8 cellular contexts compared by ENCODE assay signal in the genomic region with DNA sequence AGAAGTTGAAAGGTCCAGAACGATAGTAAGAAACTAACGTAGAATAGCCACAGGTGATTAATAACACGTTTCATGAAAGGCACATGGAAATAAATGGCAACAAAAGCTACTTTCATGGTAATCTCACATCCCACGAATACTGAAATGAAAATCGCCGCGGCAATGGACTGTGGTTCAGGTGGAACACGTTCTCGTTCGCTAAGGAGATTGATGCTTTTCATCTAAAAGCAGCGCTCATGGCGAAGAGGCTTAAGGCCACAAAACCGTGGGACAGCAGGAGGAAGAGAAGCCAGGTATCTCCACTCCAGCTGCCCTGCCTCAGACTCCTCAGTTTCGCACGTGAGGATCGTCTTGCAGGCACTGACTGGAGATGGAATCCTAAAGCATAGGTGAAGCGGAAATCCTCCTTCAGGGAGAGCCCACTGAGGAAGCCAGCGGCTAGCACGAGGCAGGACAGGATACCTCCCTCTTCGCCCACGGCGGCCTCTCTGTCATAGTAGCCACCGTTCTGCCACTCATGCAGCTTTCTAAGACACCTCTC. TPM values are rescaled to one million over a fixed set of nuclear protein-coding genes. Genes with fewer than 3 reads are reported as not detected.
DNase-seq lines count a peak whose midpoint lies in the region; TF ChIP-seq lines count a peak whose summit lies in the region.

No MANE protein-coding gene starts in this region.

- H3K4me3 Mint-ChIP-seq in immature natural killer cell, result peak overlapping the region; percentile 95 to 99 (median 98)

- H3K4me1 Mint-ChIP-seq in immature natural killer cell, result peaks cover 19 to 20% of the 10 kb centered on the region in 2 donors

- intact Hi-C loops in adrenal gland (cut with DNase I), result no loop called here

- H3K27ac ChIP-seq in adrenal gland (peak overlapping the region; percentile 71 to 96 (median 90)), stomach smooth muscle (ENCODE audit: low read length) (peak overlapping the region; percentile 81)

- peaks cover 0 to 15% of the 10 kb centered on the region in 2 donors for H3K4me1 ChIP-seq in adrenal gland (replicated peaks in 1 of 2)
- peaks cover 5% of the 10 kb centered on the region for H3K4me1 ChIP-seq in stomach smooth muscle (ENCODE audit: control insufficient read depth, insufficient read depth, low read length)

- peak; percentile 68 for DNase-seq in DMS153 treated with DMSO at 0.1 percent for 48 hours (lab: John Stamatoyannopoulos, UW; ENCODE audit: unreplicated experiment)
- no peak for DNase-seq in DMS153 (lab: John Stamatoyannopoulos, UW)
- no peak for DNase-seq in H7
- DNase-seq in NCI-H1105 treated with DMSO at 0.1 percent for 48 hours (lab: John Stamatoyannopoulos, UW), result peak; percentile 71
- no peak for DNase-seq in adrenal gland
- DNase-seq in immature natural killer cell, result no peak
- no peak for DNase-seq in mucosa of gallbladder (ENCODE audit: low spot score)

- WGBS in adrenal gland, 4 donors, result 1 to 2% (median 1%) methylated on average over 13 to 23 of the region's 23 CpGs

- H3K27ac Mint-ChIP-seq in immature natural killer cell, result peak overlapping the region; percentile 75 to 90 (median 85)

- H3K27me3 Mint-ChIP-seq in immature natural killer cell (ENCODE audit: low read depth in 3 of 3), result peaks cover 2 to 6% (median 3%) of the 10 kb centered on the region in 3 donors

- H3K36me3 ChIP-seq in H7 (replicated peaks; ENCODE audit: control insufficient read depth, insufficient read depth, low read length) (no peaks in the 10 kb centered on the region), adrenal gland (replicated peaks in 1 of 2) (no peaks in the 10 kb centered on the region), stomach smooth muscle (ENCODE audit: control insufficient read depth in 2 of 2, insufficient read depth in 2 of 2, low read length in 2 of 2) (no peaks in the 10 kb centered on the region)

- H3K27me3 ChIP-seq in H7 (ENCODE audit: control insufficient read depth, insufficient read depth, low read length), result peaks cover 10% of the 10 kb centered on the region
- no peaks in the 10 kb centered on the region for H3K27me3 ChIP-seq in adrenal gland
- no peaks in the 10 kb centered on the region for H3K27me3 ChIP-seq in stomach smooth muscle (ENCODE audit: control insufficient read depth in 1 of 2, insufficient read depth in 2 of 2, low read length in 2 of 2)

- H3K9me3 Mint-ChIP-seq in immature natural killer cell, result no peaks in the 10 kb centered on the region

- no peak for TF ChIP-seq CTCF in adrenal gland (IDR thresholded peaks at IDR 0.05)

- H3K4me3 ChIP-seq in H7 (ENCODE audit: insufficient read depth, low read depth, low read length) (peak overlapping the region; percentile 92), adrenal gland (peak overlapping the region; percentile 55 to 84 (median 64)), stomach smooth muscle (ENCODE audit: low read length in 2 of 2) (peak overlapping the region; percentile 91 to 92)

- H3K9me3 ChIP-seq in adrenal gland (replicated peaks in 1 of 3) (no peaks in the 10 kb centered on the region), stomach smooth muscle (ENCODE audit: control insufficient read depth in 2 of 2, low read length in 2 of 2) (no peaks in the 10 kb centered on the region)

- TF ChIP-seq POLR2A in adrenal gland (IDR thresholded peaks at IDR 0.05), result no peak

- H3K36me3 Mint-ChIP-seq in immature natural killer cell, result no peaks in the 10 kb centered on the region

- H3K9ac ChIP-seq in stomach smooth muscle (ENCODE audit: low read length in 2 of 2), result peak overlapping the region; percentile 85 to 91

RNA-seq across cellular contexts. Expression of a gene that starts 0.7 kb away (rescaled TPM):
- total RNA-seq in H7 (2014; rRNA removed; shearing (Covaris generic)), result 10.6 and 14.2 TPM in 2 replicates
- total RNA-seq in adrenal gland (10 to 100 TPM; 12.5 to 24.4 (median 23.3) TPM), mucosa of gallbladder (41.8 TPM)
- polyA plus RNA-seq in adrenal gland (10 to 100 TPM; 24.3 to 41.0 (median 34.3) TPM), immature natural killer cell (1 to 10 TPM in 2 of 3 donors, not detected in 1; 2.1 to 4.4 TPM)

RNA-seq across cellular contexts. Expression of a gene that starts 21.1 kb away (rescaled TPM):
- not detected in 2 replicates for total RNA-seq in H7 (2014; rRNA removed; shearing (Covaris generic))
- not detected for total RNA-seq in adrenal gland
- polyA plus RNA-seq in adrenal gland, result not detected
- polyA plus RNA-seq in immature natural killer cell, result not detected
- not detected for total RNA-seq in mucosa of gallbladder

Comparison
In these comparisons a context has a peak if more than half of its experiments do, and no peak if none do; other contexts are left out.
1. DNase-seq: peak in DMS153 treated with DMSO at 0.1 percent for 48 hours (single experiment) and NCI-H1105 treated with DMSO at 0.1 percent for 48 hours (single experiment); none in DMS153 (single experiment), H7 (single experiment), adrenal gland (0 of 7), immature natural killer cell (0 of 3) and mucosa of gallbladder (single experiment).
2. Peak in every context shown above with its lines, with median percentiles within 50 percentile points of each other: H3K4me3 ChIP-seq.